In genomic region chr15:31280037-31280830, GRCh38 we compare ENCODE assay signal across 7 cellular contexts. TPM values are rescaled to one million over a fixed set of nuclear protein-coding genes. Genes with fewer than 3 reads are reported as not detected.
DNase-seq lines count a peak whose midpoint lies in the region; ATAC-seq and TF ChIP-seq lines count a peak whose summit lies in the region.

No MANE protein-coding gene starts in this region.

- ATAC-seq in left cardiac atrium, result peak; percentile 60 to 62
- no peak for ATAC-seq in GM19452 (IDR thresholded peaks at IDR 0.05; ENCODE audit: unreplicated experiment)
- no peak for ATAC-seq in activated CD4-positive, CD25-positive, alpha-beta regulatory T cell treated with anti-CD3 and anti-CD28 coated beads, Interleukin-2, amount 50 U/mL, for 24 hours
- ATAC-seq in HG03521 (IDR thresholded peaks at IDR 0.05; ENCODE audit: unreplicated experiment), result no peak

- intact Hi-C loops in left cardiac atrium (cut with DNase I), result no loop called here

- no peak overlapping the region for H2AFZ ChIP-seq in OCI-LY1 (ENCODE audit: low read length)

- TF ChIP-seq CTCF in OCI-LY1 (IDR thresholded peaks at IDR 0.05; ENCODE audit: low read length), result no peak

- H3K4me1 ChIP-seq in OCI-LY1 (ENCODE audit: insufficient read depth, low read length, severe bottlenecking) (peaks cover 19% of the 10 kb centered on the region), skeletal muscle satellite cell (ENCODE audit: control insufficient read depth, insufficient read depth, low read length) (peaks cover 9% of the 10 kb centered on the region)

- H3K79me2 ChIP-seq in OCI-LY1 (ENCODE audit: insufficient read depth, low read length), result no peaks in the 10 kb centered on the region

- peak overlapping the region; percentile 21 for H3K27ac ChIP-seq in OCI-LY1 (ENCODE audit: low read depth, low read length, poor library complexity, severe bottlenecking)

- H3K9me3 ChIP-seq in OCI-LY1 (ENCODE audit: low read length) (peaks cover 8% of the 10 kb centered on the region; the same call in 1 of the 2 replicates), skeletal muscle satellite cell (replicated peaks; ENCODE audit: low read length) (no peaks in the 10 kb centered on the region)

- H3K4me2 ChIP-seq in OCI-LY1 (ENCODE audit: low read length) (peak overlapping the region; percentile 9; the same call in 1 of the 2 replicates), skeletal muscle satellite cell (ENCODE audit: low read length) (peak overlapping the region; percentile 21)

- no peaks in the 10 kb centered on the region for H3K27me3 ChIP-seq in OCI-LY1 (ENCODE audit: insufficient read depth, low read length)
- peaks cover 32% of the 10 kb centered on the region for H3K27me3 ChIP-seq in skeletal muscle satellite cell (ENCODE audit: control insufficient read depth, insufficient read depth, low read length)

- no peaks in the 10 kb centered on the region for H3F3A ChIP-seq in OCI-LY1 (ENCODE audit: insufficient read depth, low read length)

- H3K36me3 ChIP-seq in OCI-LY1 (ENCODE audit: insufficient read depth, low read length) (no peaks in the 10 kb centered on the region), skeletal muscle satellite cell (ENCODE audit: insufficient read depth, low read length) (no peaks in the 10 kb centered on the region)

- DNase-seq in NCI-H1105 (lab: John Stamatoyannopoulos, UW) (peak; percentile 90), left cardiac atrium (no peak)

- H4K20me1 ChIP-seq in OCI-LY1 (ENCODE audit: insufficient read depth, low read length), result no peaks in the 10 kb centered on the region

- H3K9ac ChIP-seq in OCI-LY1 (ENCODE audit: low read length), result no peak overlapping the region; the same call in 1 of the 2 replicates
- no peak overlapping the region for H3K9ac ChIP-seq in skeletal muscle satellite cell (ENCODE audit: low read depth, low read length)

- H3K9me2 ChIP-seq in OCI-LY1 (ENCODE audit: low read depth, low read length), result no peaks in the 10 kb centered on the region

- H3K4me3 ChIP-seq in OCI-LY1 (ENCODE audit: low read depth, low read length, poor library complexity, severe bottlenecking) (no peak overlapping the region), skeletal muscle satellite cell (ENCODE audit: low read length) (no peak overlapping the region)

RNA-seq across cellular contexts. Expression of gene KLF13, which starts 46.4 kb away (rescaled TPM):
- 10 to 100 TPM; 34.5 to 69.9 TPM for total RNA-seq in left cardiac atrium
- total RNA-seq in skeletal muscle satellite cell (2012; rRNA removed), result 23.1 and 24.7 TPM in 2 replicates

Comparison
In these comparisons a context has a peak if more than half of its experiments do, and no peak if none do; other contexts are left out.
1. ATAC-seq: peak in left cardiac atrium (2 of 2); none in GM19452 (single experiment), activated CD4-positive, CD25-positive, alpha-beta regulatory T cell treated with anti-CD3 and anti-CD28 coated beads, Interleukin-2, amount 50 U/mL, for 24 hours (0 of 2) and HG03521 (single experiment).